ENCODE assay signal across 19 cellular contexts in the genomic region with DNA sequence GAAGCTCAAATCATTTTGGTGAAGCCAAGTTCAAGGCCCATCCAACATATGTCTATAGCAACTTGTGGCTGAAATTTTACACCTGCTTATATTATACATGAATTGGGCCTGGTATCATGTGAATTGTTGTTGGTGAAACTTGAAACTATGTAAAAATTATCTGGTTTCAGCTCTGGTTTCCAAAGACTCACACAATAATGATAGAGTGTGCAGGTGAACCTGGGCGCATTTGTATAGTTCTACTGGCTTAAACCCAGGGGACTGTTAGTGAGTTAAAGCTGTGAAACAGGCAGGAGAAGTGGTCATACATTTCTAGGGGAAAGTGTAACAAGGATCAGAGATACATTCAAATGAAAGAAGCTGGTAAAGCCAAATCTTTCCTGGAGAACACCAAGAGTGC.
"Had no signal": no experiment of that assay in that cellular context is flagged by ENCODE, and none has a peak within 500 bp of the region (broad histone marks: within the 10 kb centered on the region; RNA-seq: fewer than 3 reads in every experiment).

No MANE protein-coding gene starts in this region.

- DNase-seq: effector memory CD4-positive, alpha-beta T cell; gastrocnemius medialis; glutamatergic neuron; islet precursor cell; natural killer cell; posterior cingulate gyrus; spleen; stimulated activated CD4-positive, alpha-beta T cell treated with anti-CD3 and anti-CD28 coated beads, Interleukin-15, amount 100 ng/mL, for 24 hours; stimulated activated CD4-positive, alpha-beta T cell treated with anti-CD3 and anti-CD28 coated beads, Interleukin-1b, Interleukin-23, amount 100 ng/mL, for 48 hours; stimulated activated CD4-positive, alpha-beta T cell treated with anti-CD3 and anti-CD28 coated beads, Interleukin-4, amount 100 ng/mL, for 24 hours; stimulated activated naive B cell treated with anti-CD40 and anti-IgM and Interleukin-4, amounts not matched to agents 10 μg/mL and 1 μg/mL and 100 μg/mL, for 72 hours; stimulated activated naive CD8-positive, alpha-beta T cell treated with anti-CD3 and anti-CD28 coated beads, Interleukin-15, amount 100 ng/mL, for 72 hours; testis; upper lobe of right lung had no signal

- H3K36me3 ChIP-seq: esophagus muscularis mucosa, gastrocnemius medialis, spleen, tibial nerve, upper lobe of right lung, vagina had no signal

- H3K27ac ChIP-seq: esophagus muscularis mucosa, gastrocnemius medialis, spleen, testis, tibial nerve, upper lobe of right lung, vagina had no signal

- ATAC-seq: gastrocnemius medialis; left lobe of liver; natural killer cell; sciatic nerve; stimulated activated naive B cell treated with anti-CD40 and anti-IgM and Interleukin-4, amounts not matched to agents 10 μg/mL and 1 μg/mL and 100 μg/mL, for 72 hours; stimulated activated naive CD8-positive, alpha-beta T cell treated with anti-CD3 and anti-CD28 coated beads, Interleukin-15, amount 100 ng/mL, for 72 hours; upper lobe of right lung had no signal

- H3K4me3 ChIP-seq: esophagus muscularis mucosa, gastrocnemius medialis, spleen, testis, tibial nerve, upper lobe of right lung, vagina had no signal

- H3K27me3 ChIP-seq: esophagus muscularis mucosa, gastrocnemius medialis, spleen, testis, tibial nerve, upper lobe of right lung, vagina had no signal
